Comparison of ENCODE assay signal across 31 cellular contexts in the genomic region with DNA sequence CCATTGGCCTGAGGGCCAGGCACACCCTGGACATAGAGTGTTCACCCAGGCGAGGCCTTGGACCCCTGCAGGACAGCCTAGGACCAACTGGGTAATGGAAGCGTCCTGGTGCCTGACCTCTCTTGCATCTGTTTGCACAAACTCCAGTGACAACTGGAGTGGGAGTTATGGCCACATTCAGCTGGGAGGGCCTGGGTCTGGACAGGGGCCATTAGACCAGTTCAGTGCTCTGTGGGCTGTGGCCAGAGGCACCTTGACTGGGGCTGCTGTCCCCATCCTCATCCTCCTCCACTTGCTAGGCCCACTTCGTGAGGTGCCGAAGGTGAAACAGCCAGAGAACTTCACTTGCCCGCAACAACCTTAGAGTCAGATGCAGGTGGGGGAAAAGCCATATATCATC.
"Had no signal": no experiment of that assay in that cellular context is flagged by ENCODE, and none has a peak within 500 bp of the region (broad histone marks: within the 10 kb centered on the region; RNA-seq: fewer than 3 reads in every experiment).

No MANE protein-coding gene starts in this region.

- H3K4me1 ChIP-seq: colonic mucosa, esophagus squamous epithelium, pancreas, right lobe of liver, testis, tibial artery, upper lobe of left lung, uterus had no signal

- H3K36me3 Mint-ChIP-seq: naive thymus-derived CD8-positive, alpha-beta T cell; stimulated activated effector memory CD8-positive, alpha-beta T cell treated with anti-CD3 and anti-CD28 coated beads, Interleukin-12 subunit alpha, Interleukin-12 subunit beta, amount 100 ng/mL, for 72 hours had no signal

- H3K4me3 ChIP-seq: colonic mucosa, esophagus squamous epithelium, heart right ventricle, pancreas, right lobe of liver, smooth muscle cell, testis, tibial artery, upper lobe of left lung, uterus had no signal

- DNase-seq: colonic mucosa; dermis blood vessel endothelial cell; effector memory CD4-positive, alpha-beta T cell; esophagus squamous epithelium; foreskin melanocyte; glutamatergic neuron; heart right ventricle; hippocampal formation; kidney glomerular epithelial cell; left colon; mammary epithelial cell; mesendoderm; midbrain; naive thymus-derived CD8-positive, alpha-beta T cell; nephron progenitor cell; occipital lobe; pancreas; retina; right lobe of liver; stimulated activated CD4-positive, alpha-beta T cell treated with anti-CD3 and anti-CD28 coated beads, Interleukin-12 subunit alpha, Interleukin-12 subunit beta, amount 100 ng/mL, for 4 hours; stimulated activated CD4-positive, alpha-beta T cell treated with anti-CD3 and anti-CD28 coated beads, Interleukin-1b, Interleukin-23, amount 100 ng/mL, for 48 hours; stimulated activated CD4-positive, alpha-beta T cell treated with anti-CD3 and anti-CD28 coated beads, Interleukin-4, amount 100 ng/mL, for 24 hours; stimulated activated naive CD4-positive, alpha-beta T cell treated with Interleukin-2 at 50 U/mL for 16 hours; substantia nigra; testis; tibial artery; upper lobe of left lung; uterus had no signal

- H3K9me3 ChIP-seq: colonic mucosa, esophagus squamous epithelium, heart right ventricle, pancreas, right lobe of liver, testis, uterus had no signal

- H3K27me3 ChIP-seq: colonic mucosa, esophagus squamous epithelium, heart right ventricle, pancreas, right lobe of liver, testis, tibial artery, upper lobe of left lung, uterus had no signal

- H3K27me3 Mint-ChIP-seq: central memory CD8-positive, alpha-beta T cell; naive thymus-derived CD8-positive, alpha-beta T cell had no signal

- H3K36me3 ChIP-seq: colonic mucosa, esophagus squamous epithelium, heart right ventricle, pancreas, right lobe of liver, tibial artery, upper lobe of left lung, uterus had no signal

- H3K27ac Mint-ChIP-seq: naive thymus-derived CD8-positive, alpha-beta T cell; nephron progenitor cell; stimulated activated effector memory CD8-positive, alpha-beta T cell treated with anti-CD3 and anti-CD28 coated beads, Interleukin-12 subunit alpha, Interleukin-12 subunit beta, amount 100 ng/mL, for 72 hours had no signal

- H3K4me3 Mint-ChIP-seq: central memory CD8-positive, alpha-beta T cell; naive thymus-derived CD8-positive, alpha-beta T cell; nephron progenitor cell; stimulated activated effector memory CD8-positive, alpha-beta T cell treated with anti-CD3 and anti-CD28 coated beads, Interleukin-12 subunit alpha, Interleukin-12 subunit beta, amount 100 ng/mL, for 72 hours had no signal

- H3K4me1 Mint-ChIP-seq: central memory CD8-positive, alpha-beta T cell; naive thymus-derived CD8-positive, alpha-beta T cell; nephron progenitor cell; stimulated activated effector memory CD8-positive, alpha-beta T cell treated with anti-CD3 and anti-CD28 coated beads, Interleukin-12 subunit alpha, Interleukin-12 subunit beta, amount 100 ng/mL, for 72 hours had no signal

- H3K9me3 Mint-ChIP-seq: central memory CD8-positive, alpha-beta T cell; nephron progenitor cell had no signal

- H3K27ac ChIP-seq: colonic mucosa, esophagus squamous epithelium, heart right ventricle, pancreas, right lobe of liver, testis, tibial artery, upper lobe of left lung, uterus had no signal
